ENCODE assay signal across 1 cellular context in genomic region chr19:47112166-47112663, GRCh38.
TF ChIP-seq lines count a peak whose summit lies in the region.

No MANE protein-coding gene starts in this region.

TF ChIP-seq in GM12878, 131 proteins besides CTCF, POLR2A, EP300 and RAD21 (continued from another document and continues in another):
- no peak for TF ChIP-seq USF1 (IDR thresholded peaks at IDR 0.05; ENCODE audit: borderline replicate concordance, extremely low read length, insufficient read depth, low read depth, low read length)
- peak; percentile 50 for TF ChIP-seq SP1 (IDR thresholded peaks at IDR 0.05; ENCODE audit: low read depth, low read length)
- TF ChIP-seq FOXM1 (IDR thresholded peaks at IDR 0.05; ENCODE audit: low read depth, low read length) = no peak
- TF ChIP-seq RELB (IDR thresholded peaks at IDR 0.05; ENCODE audit: low read depth) = no peak
- peak; percentile 21; the same call in 1 of the 2 replicates for TF ChIP-seq POLR2AphosphoS2 (IDR thresholded peaks at IDR 0.05; ENCODE audit: low read depth, low read length)
- peak; percentile 76; the same call in 1 of the 2 replicates for TF ChIP-seq POLR2AphosphoS5 (IDR thresholded peaks at IDR 0.05; ENCODE audit: low read length)
- TF ChIP-seq HDGF (IDR thresholded peaks at IDR 0.05) = peak; percentile 14; the same call in 1 of the 2 replicates
- TF ChIP-seq SUZ12 (IDR thresholded peaks at IDR 0.05; ENCODE audit: unreplicated experiment) = no peak
- peak in 1 of 2 experiments; percentile 38; a peak in 1 of 4 replicates for TF ChIP-seq BHLHE40 (IDR thresholded peaks at IDR 0.05; ENCODE audit: borderline replicate concordance in 1 of 2, low read depth in 2 of 2, low read length in 1 of 2)
- TF ChIP-seq MEF2A (IDR thresholded peaks at IDR 0.05; ENCODE audit: insufficient read depth, low read depth, low read length) = 0 out of 2 replicates have a peak, but pooled peaks have one; percentile 9
- no peak for TF ChIP-seq ZNF687 (IDR thresholded peaks at IDR 0.05)
- TF ChIP-seq NBN (IDR thresholded peaks at IDR 0.05) = peak; percentile 4; the same call in 1 of the 2 replicates
- TF ChIP-seq GABPA (IDR thresholded peaks at IDR 0.05; ENCODE audit: low read depth) = no peak
- TF ChIP-seq PML (IDR thresholded peaks at IDR 0.05; ENCODE audit: low read length) = no peak; the same call in 1 of the 2 replicates
- TF ChIP-seq YY1 (IDR thresholded peaks at IDR 0.05; ENCODE audit: low read depth, low read length) = peak; percentile 95
- peak; percentile 82; the same call in 1 of the 2 replicates for TF ChIP-seq ZNF592 (IDR thresholded peaks at IDR 0.05)
- no peak for TF ChIP-seq BACH1 (IDR thresholded peaks at IDR 0.05; ENCODE audit: borderline replicate concordance)
- TF ChIP-seq TBL1XR1 (IDR thresholded peaks at IDR 0.05; ENCODE audit: low read depth, low read length) = no peak; the same call in 1 of the 2 replicates
- TF ChIP-seq HSF1 (IDR thresholded peaks at IDR 0.05; ENCODE audit: low read depth, low read length) = no peak
- peak; percentile 18 for TF ChIP-seq BCL3 (IDR thresholded peaks at IDR 0.05; ENCODE audit: borderline replicate concordance, insufficient read depth, low read depth, low read length, poor library complexity, severe bottlenecking)
- TF ChIP-seq LARP7 (IDR thresholded peaks at IDR 0.05) = no peak
- no peak for TF ChIP-seq REST (IDR thresholded peaks at IDR 0.05; ENCODE audit: low read depth, low read length)
- peak; percentile 74; the same call in 1 of the 2 replicates for TF ChIP-seq SMAD5 (IDR thresholded peaks at IDR 0.05; ENCODE audit: low read depth)
- no peak for TF ChIP-seq HDAC6 (IDR thresholded peaks at IDR 0.05; ENCODE audit: unreplicated experiment)
- no peak for TF ChIP-seq PAX8 (IDR thresholded peaks at IDR 0.05)
- TF ChIP-seq NR2C1 (IDR thresholded peaks at IDR 0.05) = peak; percentile 66
- no peak for TF ChIP-seq CBFB (IDR thresholded peaks at IDR 0.05; ENCODE audit: low read depth)
- TF ChIP-seq MLLT1 (IDR thresholded peaks at IDR 0.05) = no peak
- no peak for TF ChIP-seq CEBPB (IDR thresholded peaks at IDR 0.05; ENCODE audit: borderline replicate concordance in 1 of 2, low read depth in 2 of 2, low read length in 2 of 2)
- no peak for TF ChIP-seq ZNF274 (IDR thresholded peaks at IDR 0.05; ENCODE audit: insufficient read depth, insufficient read length)
- TF ChIP-seq ELK1 (IDR thresholded peaks at IDR 0.05; ENCODE audit: low read depth, low read length) = 0 out of 2 replicates have a peak, but pooled peaks have one; percentile 17
- TF ChIP-seq ZZZ3 (IDR thresholded peaks at IDR 0.05; ENCODE audit: control insufficient read depth, insufficient read length, low read depth) = no peak
- no peak for TF ChIP-seq MYB (IDR thresholded peaks at IDR 0.05; ENCODE audit: borderline replicate concordance, low read depth, low read length)
- no peak for TF ChIP-seq CBX5 (IDR thresholded peaks at IDR 0.05; ENCODE audit: low read depth)
